Comparison of ENCODE assay signal across 1 cellular context in the genomic region with DNA sequence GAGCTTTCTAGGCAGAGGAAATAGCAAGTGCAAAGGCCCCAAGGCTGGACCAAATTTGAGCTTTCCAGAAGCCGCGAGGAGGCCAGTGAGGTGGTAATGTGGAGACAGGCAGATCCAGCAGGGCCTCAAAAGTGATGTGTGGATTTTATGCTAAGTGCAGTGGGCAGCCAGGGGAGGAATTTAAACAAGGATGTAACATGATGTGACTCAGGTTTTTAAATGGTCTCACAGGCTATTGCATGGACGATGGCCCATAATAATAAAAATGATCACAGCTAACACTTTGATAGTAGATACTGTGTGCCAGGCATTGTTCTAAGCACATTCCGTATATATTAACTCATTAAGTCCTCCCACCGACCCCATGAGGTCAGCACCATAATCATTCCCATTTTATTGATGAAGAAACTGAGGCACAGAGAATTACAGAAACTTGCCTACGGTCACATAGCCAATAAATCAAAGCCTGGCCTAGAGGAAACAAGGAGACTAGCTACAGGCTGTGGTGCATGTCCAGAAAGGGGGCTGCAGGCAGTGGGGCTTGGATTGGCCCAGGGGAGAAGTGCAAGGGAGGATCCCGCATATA.
A peak's percentile ranks its signal among the peaks of the same experiment; 100 is the strongest.
TF ChIP-seq lines count a peak whose summit lies in the region.

No MANE protein-coding gene starts in this region.

TF ChIP-seq in H1, 55 proteins besides CTCF, POLR2A, EP300 and RAD21:
- TF ChIP-seq KDM1A (IDR thresholded peaks at IDR 0.05; ENCODE audit: borderline replicate concordance, low read length) = peak; percentile 57; the same call in 1 of the 2 replicates
- no peak for TF ChIP-seq POU5F1 (IDR thresholded peaks at IDR 0.05; ENCODE audit: low read depth, low read length)
